In the genomic region with DNA sequence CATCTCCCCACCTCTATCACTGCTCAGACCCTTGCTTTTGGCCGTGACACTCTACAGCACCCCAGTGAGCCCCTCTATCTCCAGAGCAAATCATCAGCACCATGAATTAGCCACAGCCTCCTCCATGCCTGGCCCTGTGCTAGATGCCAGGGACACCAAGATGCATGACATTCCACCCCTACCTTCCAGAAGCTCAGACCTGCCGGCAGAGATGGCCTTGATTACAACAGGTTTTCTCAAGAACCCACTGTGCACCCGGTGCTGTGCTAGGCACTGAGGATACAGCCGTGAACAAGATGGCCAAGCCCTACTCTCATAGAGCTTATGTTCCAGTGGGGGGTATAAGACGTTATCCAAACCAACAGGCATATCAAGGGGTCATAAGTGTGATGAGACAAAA, we compare ENCODE assay signal across 22 cellular contexts. TPM values are rescaled to one million over a fixed set of nuclear protein-coding genes. Genes with fewer than 3 reads are reported as not detected.
A peak's percentile ranks its signal among the peaks of the same experiment; 100 is the strongest.
DNase-seq lines count a peak whose midpoint lies in the region; ATAC-seq, FAIRE-seq and TF ChIP-seq lines count a peak whose summit lies in the region.
"Had no signal": no experiment of that assay in that cellular context is flagged by ENCODE, and none has a peak within 500 bp of the region (broad histone marks: within the 10 kb centered on the region; RNA-seq: fewer than 3 reads in every experiment).

No MANE protein-coding gene starts in this region.

- no peaks in the 10 kb centered on the region for H3K79me2 ChIP-seq in HepG2 (ENCODE audit: insufficient read depth, low read length)

- peak; percentile 9 for DNase-seq in WERI-Rb-1
- peak; percentile 22 for DNase-seq in coronary artery (ENCODE audit: low spot score)
- no peak for DNase-seq in HepG2 (ENCODE audit: low spot score)
- peak; percentile 25 for DNase-seq in spleen
- no peak for DNase-seq in hypothalamus (lab: John Stamatoyannopoulos, UW)
- DNase-seq in Ammon's horn (ENCODE audit: low spot score), result no peak
- DNase-seq: CD4-positive, alpha-beta T cell; COR-L47; DMS79; GM23248; NCI-H1105; NCI-H146; NCI-H2029 treated with DMSO at 0.1 percent for 48 hours; NCI-H226; NCI-H510A treated with DMSO at 0.1 percent for 48 hours; NCI-H748 treated with DMSO at 0.1 percent for 48 hours; SIG-M5 had no signal

- 8% methylated on average over 5 of the region's 5 CpGs for WGBS in HepG2 (ENCODE audit: low lambda C conversion rate)
- WGBS in spleen, 5 donors, result 80 to 85% (median 82%) methylated on average over 5 of the region's 5 CpGs

- H2AFZ ChIP-seq in HepG2 (ENCODE audit: low read length), result no peak overlapping the region
- H2AFZ ChIP-seq: GM23248 had no signal

- no peak for TF ChIP-seq CTCF in WERI-Rb-1 (IDR thresholded peaks at IDR 0.05; ENCODE audit: low read depth, low read length)
- no peak for TF ChIP-seq CTCF in coronary artery (IDR thresholded peaks at IDR 0.05)
- no peak for TF ChIP-seq CTCF in HepG2 (CRISPR knock-in tag; IDR thresholded peaks at IDR 0.05)
- TF ChIP-seq CTCF in spleen (IDR thresholded peaks at IDR 0.05 in 8 of 11, conservative IDR thresholded peaks at IDR 0.05 in 3 of 11), result no peak

- CTCF ChIA-PET in HepG2 (lab: Yijun Ruan, JAX; ENCODE audit: low intra/inter-chr PET ratio, low total read pairs), result no interaction called here

- H3K27me3 ChIP-seq in WERI-Rb-1 (ENCODE audit: insufficient read depth, low read depth, severe bottlenecking) (peaks cover 86% of the 10 kb centered on the region), HepG2 (ENCODE audit: control insufficient read depth in 1 of 2, insufficient read depth in 2 of 2, low read length in 2 of 2) (peaks cover 5 to 17% of the 10 kb centered on the region in 2 experiments; a peak in 4 of 5 replicates), spleen (replicated peaks in 1 of 7) (peaks cover 0 to 11% (median 0%) of the 10 kb centered on the region in 7 donors)
- H3K27me3 ChIP-seq: BLaER1 had no signal

- H3K4me2 ChIP-seq in HepG2 (ENCODE audit: low read depth, low read length), result no peak overlapping the region
- H3K4me2 ChIP-seq: BLaER1, KMS-11 had no signal

- H3K27ac ChIP-seq in WERI-Rb-1 (no peak overlapping the region), coronary artery (no peak overlapping the region), HepG2 (ENCODE audit: extremely low read length, insufficient read depth, low read length) (no peak overlapping the region), spleen (no peak overlapping the region)
- H3K27ac ChIP-seq: BLaER1, GM23248, KMS-11 had no signal

- TF ChIP-seq EP300 in HepG2 (IDR thresholded peaks at IDR 0.05; ENCODE audit: low read depth in 2 of 2, low read length in 2 of 2) (no peak), HepG2 (CRISPR knock-in tag; IDR thresholded peaks at IDR 0.05; ENCODE audit: borderline replicate concordance) (no peak)

- intact Hi-C loops in HepG2 (cut with micrococcal nuclease; ENCODE audit: unreplicated experiment), result no loop called here
- intact Hi-C loops in spleen (cut with DNase I; ENCODE audit: low total_unique reads), result loop anchor here (10.0 kb wide), 1 partner anchor 50 kb away; no protein-coding TSS in a partner anchor

- TF ChIP-seq RAD21 in HepG2 (CRISPR knock-in tag; IDR thresholded peaks at IDR 0.05), result no peak

- POLR2A ChIA-PET in HepG2 (lab: Yijun Ruan, JAX), result no interaction called here

- H3K9ac ChIP-seq in HepG2 (ENCODE audit: insufficient read depth, low read depth, low read length), result no peak overlapping the region
- H3K9ac ChIP-seq: BLaER1, GM23248, KMS-11 had no signal

- no peaks in the 10 kb centered on the region for H3K36me3 ChIP-seq in WERI-Rb-1
- H3K36me3 ChIP-seq in HepG2 (replicated peaks in 1 of 2; ENCODE audit: control insufficient read depth in 1 of 2, insufficient read depth in 2 of 2, low read length in 2 of 2), result no peaks in the 10 kb centered on the region; a peak in 1 of 5 replicates
- peaks cover 0 to 25% (median 0%) of the 10 kb centered on the region in 6 donors for H3K36me3 ChIP-seq in spleen
- H3K36me3 ChIP-seq: HAP-1 had no signal

- H3K9me3 ChIP-seq in WERI-Rb-1 (ENCODE audit: severe bottlenecking) (no peaks in the 10 kb centered on the region), HepG2 (ENCODE audit: low read length) (no peaks in the 10 kb centered on the region), spleen (no peaks in the 10 kb centered on the region)
- H3K9me3 ChIP-seq: BLaER1, HAP-1 had no signal

- ATAC-seq in HepG2 (no peak; the same call in 2 of the 3 replicates), HG02970 (IDR thresholded peaks at IDR 0.05; ENCODE audit: low FRiP score, unreplicated experiment) (no peak)
- ATAC-seq: GM12878 had no signal

- in situ Hi-C loops in HepG2 (cut with HindIII; ENCODE audit: extremely low pct_ligation_motif_present, low pct_unique_long_range_greater_than_20kb), result loop anchor here (5.0 kb wide), 1 partner anchor 47 kb away; no protein-coding TSS in a partner anchor

- 0 out of 2 replicates have a peak, but pooled peaks cover 7% of the 10 kb centered on the region for H3K4me1 ChIP-seq in HepG2 (ENCODE audit: insufficient read depth, low read length)
- H3K4me1 ChIP-seq in spleen, result peaks cover 6 to 21% (median 11%) of the 10 kb centered on the region in 6 donors
- H3K4me1 ChIP-seq: HAP-1 had no signal

- FAIRE-seq in HepG2 (lab: Jason Lieb, UNC), result no peak
- FAIRE-seq: GM12878 had no signal

- BruUV-seq in HepG2 (replicated peaks; lab: Mats Ljungman, UMichigan), result no TSS peak

- H3K4me3 ChIP-seq in WERI-Rb-1 (ENCODE audit: low read depth, low read length) (no peak overlapping the region), coronary artery (no peak overlapping the region), HepG2 (replicated peaks in 1 of 3; ENCODE audit: insufficient read depth in 1 of 3, low read depth in 2 of 3, low read length in 3 of 3) (no peak overlapping the region), spleen (no peak overlapping the region)
- H3K4me3 ChIP-seq: BLaER1, GM12878, GM23248, HAP-1 had no signal

- H4K20me1 ChIP-seq in HepG2 (ENCODE audit: insufficient read depth, low read length), result peaks cover 2% of the 10 kb centered on the region; the same call in 1 of the 2 replicates
- H4K20me1 ChIP-seq: BLaER1 had no signal

- TF ChIP-seq POLR2A in HepG2 (IDR thresholded peaks at IDR 0.05; ENCODE audit: insufficient read depth in 1 of 2, low read depth in 2 of 2, low read length in 2 of 2), result no peak
- TF ChIP-seq POLR2A in spleen (IDR thresholded peaks at IDR 0.05), result no peak

TF ChIP-seq in HepG2, 621 proteins besides CTCF, POLR2A, EP300 and RAD21:
- 0 out of 2 replicates have a peak, but pooled peaks have one; percentile 39 for TF ChIP-seq ZC3H13 (CRISPR knock-in tag; IDR thresholded peaks at IDR 0.05)
- TF ChIP-seq ZNF616 (CRISPR knock-in tag; IDR thresholded peaks at IDR 0.05; ENCODE audit: low read depth), result no peak
- 0 out of 2 replicates have a peak, but pooled peaks have one; percentile 36 for TF ChIP-seq KDM2A (CRISPR knock-in tag; IDR thresholded peaks at IDR 0.05; ENCODE audit: borderline replicate concordance, low read depth)
TF ChIP-seq in HepG2: peak in this region for 2.

RNA-seq across cellular contexts. Expression of a gene that starts 30.6 kb away (rescaled TPM):
- 3.2 and 6.4 TPM in 2 replicates for total RNA-seq in HepG2 (2016; rRNA removed; fragmentation: Illumina TruSeq; extraction: Trizol)
- total RNA-seq in HepG2 (2016; cell fraction: cytosol; rRNA removed; fragmentation: Illumina TruSeq; extraction: Trizol; ENCODE audit: low read depth), result 10.6 and 10.7 TPM in 2 replicates
- 3.6 and 7.0 TPM in 2 replicates for total RNA-seq in HepG2 (2016; cell fraction: insoluble cytoplasmic fraction; rRNA removed; fragmentation: Illumina TruSeq; extraction: Trizol)
- 8.3 and 10.4 TPM in 2 replicates for total RNA-seq in HepG2 (2016; cell fraction: membrane; rRNA removed; fragmentation: Illumina TruSeq; extraction: Trizol)
- 8.2 and 10.1 TPM in 2 replicates for total RNA-seq in HepG2 (2016; cell fraction: nucleus; rRNA removed; fragmentation: Illumina TruSeq; extraction: Trizol)
- polyA plus RNA-seq in HepG2 (2011; rRNA removed), result 38.8 and 45.3 TPM in 2 replicates
- polyA plus RNA-seq in HepG2 (2011; cell fraction: cytosol; rRNA removed), result 13.0 and 14.8 TPM in 2 replicates
- polyA plus RNA-seq in HepG2 (2011; cell fraction: nucleus; rRNA removed), result 224 and 255 TPM in 2 replicates
- 53.5 and 54.3 TPM in 2 replicates for polyA plus RNA-seq in HepG2 (2012)
- 5.2 and 5.9 TPM in 2 replicates for polyA plus RNA-seq in HepG2 (2016; cell fraction: cytosol; fragmentation: Illumina TruSeq; extraction: Trizol; ENCODE audit: low read depth)
- polyA plus RNA-seq in HepG2 (2016; cell fraction: insoluble cytoplasmic fraction; fragmentation: Illumina TruSeq; extraction: Trizol; ENCODE audit: low read depth), result 6.0 and 9.4 TPM in 2 replicates
- polyA plus RNA-seq in HepG2 (2016; cell fraction: membrane; fragmentation: Illumina TruSeq; extraction: Trizol; ENCODE audit: low read depth), result 11.2 and 12.4 TPM in 2 replicates
- 33.1 and 35.8 TPM in 2 replicates for polyA plus RNA-seq in HepG2 (2016; cell fraction: nucleus; fragmentation: Illumina TruSeq; extraction: Trizol; ENCODE audit: insufficient read depth, low read depth)
- 11.0 and 29.7 TPM in 2 replicates for polyA minus RNA-seq in HepG2 (2011; rRNA and poly(A)+ RNA removed; ENCODE audit: low replicate concordance)
- polyA minus RNA-seq in HepG2 (2011; cell fraction: cytosol; rRNA and poly(A)+ RNA removed), result 14.7 and 23.4 TPM in 2 replicates
- 47.0 and 52.3 TPM in 2 replicates for polyA minus RNA-seq in HepG2 (2011; cell fraction: nucleus; rRNA and poly(A)+ RNA removed)
- 10 to 100 TPM; 14.1 to 25.3 (median 22.4) TPM for total RNA-seq in spleen
- 10 to 100 TPM in 1 of 3 donors, 1 to 10 TPM in 2; 3.5 to 15.3 (median 5.5) TPM for polyA plus RNA-seq in spleen
- total RNA-seq: GM23248 had no signal
- polyA plus RNA-seq: GM23248 had no signal

Comparison
In these comparisons a context has a peak if more than half of its experiments do, and no peak if none do; other contexts are left out.
1. DNase-seq: peak in WERI-Rb-1 (single experiment), coronary artery (single experiment) and spleen (single experiment); none in HepG2 (single experiment), hypothalamus (0 of 51) and Ammon's horn (single experiment).